ENCODE assay signal across 1 cellular context in the genomic region with DNA sequence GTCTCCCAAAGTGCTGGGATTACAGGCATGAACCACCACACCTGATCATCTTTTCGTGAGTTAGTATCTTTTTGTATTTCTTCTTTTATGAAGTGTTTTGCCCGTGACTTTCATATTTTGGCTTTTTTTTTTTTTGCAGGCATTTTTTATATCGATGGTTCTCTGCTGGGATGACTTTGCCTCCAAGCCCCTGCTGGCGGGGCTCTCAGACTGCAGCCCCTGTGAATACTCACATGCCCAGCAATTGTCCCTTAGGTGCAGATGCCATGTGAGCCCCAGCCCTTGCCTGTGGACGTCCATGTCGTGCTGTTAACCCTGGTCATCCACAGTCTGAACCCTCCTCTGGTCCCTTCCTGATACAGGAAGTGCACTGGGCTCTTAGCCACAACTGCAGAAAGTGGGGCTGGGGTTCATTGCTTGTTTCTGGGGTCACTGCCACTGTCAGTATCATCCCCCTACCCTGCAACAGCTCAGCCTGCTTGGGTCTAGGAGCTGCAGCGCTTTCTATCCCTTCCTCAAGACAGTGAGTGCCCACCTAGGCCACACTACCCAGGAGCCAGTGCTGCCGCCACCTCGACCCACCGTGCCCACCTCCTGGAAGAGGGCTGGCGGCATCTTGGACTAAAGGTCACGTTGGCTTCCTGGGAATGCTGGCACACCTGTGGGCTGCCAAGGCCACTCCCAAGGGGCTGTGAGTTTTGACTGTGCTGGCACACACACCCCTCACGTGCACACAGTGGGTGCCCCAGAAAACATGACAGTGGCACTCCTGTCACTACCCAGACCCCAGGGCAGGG.
TF ChIP-seq lines count a peak whose summit lies in the region.

No MANE protein-coding gene starts in this region.

TF ChIP-seq in GM23338, 12 proteins besides CTCF, POLR2A, EP300 and RAD21 (continued from another document):
- no peak for TF ChIP-seq ETS1 (IDR thresholded peaks at IDR 0.05)
- TF ChIP-seq EZH2phosphoT487 (IDR thresholded peaks at IDR 0.05; ENCODE audit: unreplicated experiment): no peak
- no peak for TF ChIP-seq ZNF331 (CRISPR knock-in tag; IDR thresholded peaks at IDR 0.05; ENCODE audit: low read depth)
- no peak for TF ChIP-seq ZNF114 (CRISPR knock-in tag; IDR thresholded peaks at IDR 0.05)
- TF ChIP-seq NANOG (IDR thresholded peaks at IDR 0.05; ENCODE audit: borderline replicate concordance): no peak
- no peak for TF ChIP-seq JUNB (IDR thresholded peaks at IDR 0.05; ENCODE audit: unreplicated experiment)
- TF ChIP-seq, protein P1, sequence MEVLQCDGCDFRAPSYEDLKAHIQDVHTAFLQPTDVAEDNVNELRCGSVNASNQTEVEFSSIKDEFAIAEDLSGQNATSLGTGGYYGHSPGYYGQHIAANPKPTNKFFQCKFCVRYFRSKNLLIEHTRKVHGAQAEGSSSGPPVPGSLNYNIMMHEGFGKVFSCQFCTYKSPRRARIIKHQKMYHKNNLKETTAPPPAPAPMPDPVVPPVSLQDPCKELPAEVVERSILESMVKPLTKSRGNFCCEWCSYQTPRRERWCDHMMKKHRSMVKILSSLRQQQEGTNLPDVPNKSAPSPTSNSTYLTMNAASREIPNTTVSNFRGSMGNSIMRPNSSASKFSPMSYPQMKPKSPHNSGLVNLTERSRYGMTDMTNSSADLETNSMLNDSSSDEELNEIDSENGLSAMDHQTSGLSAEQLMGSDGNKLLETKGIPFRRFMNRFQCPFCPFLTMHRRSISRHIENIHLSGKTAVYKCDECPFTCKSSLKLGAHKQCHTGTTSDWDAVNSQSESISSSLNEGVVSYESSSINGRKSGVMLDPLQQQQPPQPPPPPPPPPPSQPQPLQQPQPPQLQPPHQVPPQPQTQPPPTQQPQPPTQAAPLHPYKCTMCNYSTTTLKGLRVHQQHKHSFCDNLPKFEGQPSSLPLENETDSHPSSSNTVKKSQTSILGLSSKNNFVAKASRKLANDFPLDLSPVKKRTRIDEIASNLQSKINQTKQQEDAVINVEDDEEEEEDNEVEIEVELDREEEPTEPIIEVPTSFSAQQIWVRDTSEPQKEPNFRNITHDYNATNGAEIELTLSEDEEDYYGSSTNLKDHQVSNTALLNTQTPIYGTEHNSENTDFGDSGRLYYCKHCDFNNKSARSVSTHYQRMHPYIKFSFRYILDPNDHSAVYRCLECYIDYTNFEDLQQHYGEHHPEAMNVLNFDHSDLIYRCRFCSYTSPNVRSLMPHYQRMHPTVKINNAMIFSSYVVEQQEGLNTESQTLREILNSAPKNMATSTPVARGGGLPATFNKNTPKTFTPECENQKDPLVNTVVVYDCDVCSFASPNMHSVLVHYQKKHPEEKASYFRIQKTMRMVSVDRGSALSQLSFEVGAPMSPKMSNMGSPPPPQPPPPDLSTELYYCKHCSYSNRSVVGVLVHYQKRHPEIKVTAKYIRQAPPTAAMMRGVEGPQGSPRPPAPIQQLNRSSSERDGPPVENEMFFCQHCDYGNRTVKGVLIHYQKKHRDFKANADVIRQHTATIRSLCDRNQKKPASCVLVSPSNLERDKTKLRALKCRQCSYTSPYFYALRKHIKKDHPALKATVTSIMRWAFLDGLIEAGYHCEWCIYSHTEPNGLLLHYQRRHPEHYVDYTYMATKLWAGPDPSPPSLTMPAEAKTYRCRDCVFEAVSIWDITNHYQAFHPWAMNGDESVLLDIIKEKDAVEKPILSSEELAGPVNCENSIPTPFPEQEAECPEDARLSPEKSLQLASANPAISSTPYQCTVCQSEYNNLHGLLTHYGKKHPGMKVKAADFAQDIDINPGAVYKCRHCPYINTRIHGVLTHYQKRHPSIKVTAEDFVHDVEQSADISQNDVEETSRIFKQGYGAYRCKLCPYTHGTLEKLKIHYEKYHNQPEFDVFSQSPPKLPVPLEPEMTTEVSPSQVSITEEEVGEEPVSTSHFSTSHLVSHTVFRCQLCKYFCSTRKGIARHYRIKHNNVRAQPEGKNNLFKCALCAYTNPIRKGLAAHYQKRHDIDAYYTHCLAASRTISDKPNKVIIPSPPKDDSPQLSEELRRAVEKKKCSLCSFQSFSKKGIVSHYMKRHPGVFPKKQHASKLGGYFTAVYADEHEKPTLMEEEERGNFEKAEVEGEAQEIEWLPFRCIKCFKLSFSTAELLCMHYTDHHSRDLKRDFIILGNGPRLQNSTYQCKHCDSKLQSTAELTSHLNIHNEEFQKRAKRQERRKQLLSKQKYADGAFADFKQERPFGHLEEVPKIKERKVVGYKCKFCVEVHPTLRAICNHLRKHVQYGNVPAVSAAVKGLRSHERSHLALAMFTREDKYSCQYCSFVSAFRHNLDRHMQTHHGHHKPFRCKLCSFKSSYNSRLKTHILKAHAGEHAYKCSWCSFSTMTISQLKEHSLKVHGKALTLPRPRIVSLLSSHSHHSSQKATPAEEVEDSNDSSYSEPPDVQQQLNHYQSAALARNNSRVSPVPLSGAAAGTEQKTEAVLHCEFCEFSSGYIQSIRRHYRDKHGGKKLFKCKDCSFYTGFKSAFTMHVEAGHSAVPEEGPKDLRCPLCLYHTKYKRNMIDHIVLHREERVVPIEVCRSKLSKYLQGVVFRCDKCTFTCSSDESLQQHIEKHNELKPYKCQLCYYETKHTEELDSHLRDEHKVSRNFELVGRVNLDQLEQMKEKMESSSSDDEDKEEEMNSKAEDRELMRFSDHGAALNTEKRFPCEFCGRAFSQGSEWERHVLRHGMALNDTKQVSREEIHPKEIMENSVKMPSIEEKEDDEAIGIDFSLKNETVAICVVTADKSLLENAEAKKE (CRISPR knock-in tag; IDR thresholded peaks at IDR 0.05): no peak
